8 cellular contexts compared by ENCODE assay signal in the genomic region with DNA sequence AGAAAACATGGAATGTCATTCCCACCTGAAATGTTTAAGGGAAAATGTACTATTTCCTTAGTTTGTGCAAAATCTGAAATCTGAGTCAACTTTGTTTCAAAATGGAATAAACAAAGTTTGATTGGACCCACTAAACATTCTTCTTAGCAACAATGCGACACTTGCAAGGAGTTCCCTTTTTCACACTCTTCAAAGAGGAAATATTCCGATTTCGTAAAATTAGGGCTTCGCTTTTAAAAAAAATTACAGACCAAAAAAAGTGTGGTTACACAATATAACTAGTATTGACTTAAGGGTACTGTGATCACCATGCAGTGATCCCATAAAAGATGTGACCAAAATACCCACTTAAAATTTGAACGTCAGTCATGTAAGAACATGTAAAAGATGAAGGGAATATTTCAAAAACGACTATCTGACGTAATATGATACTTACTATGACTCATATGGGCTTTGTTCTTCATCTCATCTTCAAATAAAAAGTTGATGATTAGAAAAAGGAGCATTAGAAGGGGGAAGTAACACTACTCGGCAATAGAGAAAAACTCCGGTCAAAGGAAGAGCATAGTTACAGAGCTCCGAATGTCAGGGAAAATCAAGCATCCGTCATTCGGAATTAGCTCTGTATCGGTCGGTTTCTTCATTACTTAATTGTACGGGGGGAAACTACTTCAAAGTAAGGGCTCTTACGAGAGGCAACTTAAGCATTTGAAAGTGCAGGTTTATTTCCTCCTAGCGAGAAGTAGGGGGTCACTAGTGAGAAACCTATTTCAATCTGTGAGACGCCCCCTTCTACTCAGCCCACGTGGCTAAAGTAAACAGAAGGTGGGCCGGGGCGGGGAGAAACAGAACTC. TPM values are rescaled to one million over a fixed set of nuclear protein-coding genes. Genes with fewer than 3 reads are reported as not detected.
A peak's percentile ranks its signal among the peaks of the same experiment; 100 is the strongest.
DNase-seq lines count a peak whose midpoint lies in the region; ATAC-seq and TF ChIP-seq lines count a peak whose summit lies in the region.

No MANE protein-coding gene starts in this region.

- no peak for TF ChIP-seq CTCF in heart right ventricle (IDR thresholded peaks at IDR 0.05)
- TF ChIP-seq CTCF in NB4 (IDR thresholded peaks at IDR 0.05; ENCODE audit: low read depth, low read length) = no peak

- H3K27me3 ChIP-seq in heart right ventricle (no peaks in the 10 kb centered on the region), mononuclear cell (ENCODE audit: insufficient read depth, low read length) (no peaks in the 10 kb centered on the region)

- H3K4me1 ChIP-seq in heart right ventricle (peaks cover 0 to 37% (median 24%) of the 10 kb centered on the region in 9 donors), mononuclear cell (ENCODE audit: insufficient read depth, low read length) (peaks cover 32% of the 10 kb centered on the region)

- ATAC-seq in heart right ventricle (no peak), left ventricle myocardium superior (no peak), HG02970 (IDR thresholded peaks at IDR 0.05; ENCODE audit: low FRiP score, unreplicated experiment) (no peak), HG03280 (IDR thresholded peaks at IDR 0.05; ENCODE audit: unreplicated experiment) (no peak)

- 37 to 39% methylated on average over 21 of the region's 21 CpGs for WGBS in heart right ventricle, 2 donors

- DNase-seq in heart right ventricle (no peak), left ventricle myocardium superior (no peak), NB4 (ENCODE audit: low read depth) (peak; percentile 75), caudate nucleus (lab: John Stamatoyannopoulos, UW) (no peak), HPDE6-E6E7 (ENCODE audit: extremely low spot score) (no peak)

- H3K36me3 ChIP-seq in heart right ventricle = no peaks in the 10 kb centered on the region

- no peak for TF ChIP-seq POLR2A in NB4 (IDR thresholded peaks at IDR 0.05; ENCODE audit: extremely low read depth, insufficient read length)

- no peaks in the 10 kb centered on the region for H3K9me3 ChIP-seq in heart right ventricle
- H3K9me3 ChIP-seq in mononuclear cell (ENCODE audit: low read depth, low read length) = no peaks in the 10 kb centered on the region

- intact Hi-C loops in heart right ventricle (cut with DNase I) (loop anchor here in 8 of 10 donors (5.0 to 10.0 kb wide), 11 partner anchors 37 to 570 kb away; a partner anchor contains a TSS), left ventricle myocardium superior (cut with micrococcal nuclease) (loop anchor here (10.0 kb wide), 1 partner anchor 110 kb away; no protein-coding TSS in a partner anchor)

- H3K4me3 ChIP-seq in heart right ventricle = peak overlapping the region; percentile 63 to 95 (median 85)
- H3K4me3 ChIP-seq in NB4 (ENCODE audit: low read depth, low read length) = peak overlapping the region; percentile 66
- peak overlapping the region; percentile 100 for H3K4me3 ChIP-seq in mononuclear cell (ENCODE audit: low read length)

- H3K27ac ChIP-seq in heart right ventricle (peak overlapping the region in 9 of 10 donors; percentile 81 to 97 (median 87)), caudate nucleus (ENCODE audit: low read depth, low read length) (peak overlapping the region; percentile 78)

RNA-seq across cellular contexts. Expression of a gene that starts 1.4 kb away (rescaled TPM):
- 10 to 100 TPM; 12.1 to 20.6 (median 17.0) TPM for total RNA-seq in heart right ventricle
- 1 to 10 TPM; 1.4 to 3.9 TPM for polyA plus RNA-seq in heart right ventricle
- total RNA-seq in left ventricle myocardium superior = 15.4 TPM
- total RNA-seq in mononuclear cell = 99.1 TPM
